Comparison of ENCODE assay signal across 14 cellular contexts in genomic region chr1:8699679-8700078, GRCh38.
"Had no signal": no experiment of that assay in that cellular context is flagged by ENCODE, and none has a peak within 500 bp of the region (broad histone marks: within the 10 kb centered on the region; RNA-seq: fewer than 3 reads in every experiment).

No MANE protein-coding gene starts in this region.

- H3K9me3 ChIP-seq: gastroesophageal sphincter, left lung, ovary, stomach, thoracic aorta had no signal

- ATAC-seq: gastroesophageal sphincter; left lung; natural killer cell treated with Interleukin-12 subunit alpha and Interleukin-12 subunit beta and Interleukin-15 and Interleukin-18, amount 100 ng/mL, for 72 hours; T-helper 17 cell had no signal

- H3K36me3 ChIP-seq: gastroesophageal sphincter, left lung, ovary, stomach, thoracic aorta had no signal

- H3K27me3 Mint-ChIP-seq: dendritic cell treated with granulocyte-macrophage colony-stimulating factor and Interleukin-4, amounts not matched to agents 40 ng/mL and 50 ng/mL, for 4 days; natural killer cell treated with Interleukin-12 subunit alpha and Interleukin-12 subunit beta and Interleukin-15 and Interleukin-18, amount 100 ng/mL, for 72 hours had no signal

- H3K27ac ChIP-seq: left lung, ovary, stomach, thoracic aorta had no signal

- H3K4me3 Mint-ChIP-seq: activated CD4-positive, alpha-beta memory T cell treated with anti-CD3 and anti-CD28 coated beads for 36 hours; dendritic cell treated with granulocyte-macrophage colony-stimulating factor and Interleukin-4, amounts not matched to agents 40 ng/mL and 50 ng/mL, for 4 days; T-helper 17 cell had no signal

- H3K4me3 ChIP-seq: gastroesophageal sphincter, left lung, ovary, stomach, thoracic aorta had no signal

- DNase-seq: activated CD4-positive, alpha-beta memory T cell treated with anti-CD3 and anti-CD28 coated beads for 36 hours; activated CD4-positive, CD25-positive, alpha-beta regulatory T cell treated with anti-CD3 and anti-CD28 coated beads, Interleukin-2, amount 50 U/mL, for 72 hours; activated naive CD4-positive, alpha-beta T cell treated with Interleukin-2 at 50 U/mL for 16 hours; left lung; ovary; stimulated activated CD4-positive, alpha-beta T cell treated with anti-CD3 and anti-CD28 coated beads, Interleukin-4, amount 100 ng/mL, for 24 hours; stomach; T-helper 17 cell had no signal

- H3K27ac Mint-ChIP-seq: activated CD4-positive, alpha-beta memory T cell treated with anti-CD3 and anti-CD28 coated beads for 36 hours; dendritic cell treated with granulocyte-macrophage colony-stimulating factor and Interleukin-4, amounts not matched to agents 40 ng/mL and 50 ng/mL, for 4 days; T-helper 17 cell had no signal

- H3K9me3 Mint-ChIP-seq: activated CD4-positive, alpha-beta memory T cell treated with anti-CD3 and anti-CD28 coated beads for 36 hours; dendritic cell treated with granulocyte-macrophage colony-stimulating factor and Interleukin-4, amounts not matched to agents 40 ng/mL and 50 ng/mL, for 4 days; natural killer cell treated with Interleukin-12 subunit alpha and Interleukin-12 subunit beta and Interleukin-15 and Interleukin-18, amount 100 ng/mL, for 72 hours had no signal

- FAIRE-seq: keratinocyte, urothelium cell line had no signal

- H3K27me3 ChIP-seq: gastroesophageal sphincter, left lung, ovary, stomach had no signal
